Comparison of ENCODE assay signal across 8 cellular contexts in genomic region chr17:21511368-21512195, GRCh38.
DNase-seq lines count a peak whose midpoint lies in the region; ATAC-seq and TF ChIP-seq lines count a peak whose summit lies in the region.

No MANE protein-coding gene starts in this region.

- peak; percentile 88 for TF ChIP-seq CTCF in CD8-positive, alpha-beta T cell (IDR thresholded peaks at IDR 0.05)

- POLR2A ChIA-PET in CD8-positive, alpha-beta T cell (lab: Charles Lee), result no interaction called here
- POLR2A ChIA-PET in activated CD4-positive, alpha-beta T cell treated with anti-CD3 and anti-CD28 coated beads, Interleukin-2, amount 10 ng/mL, durations not matched to agents 7 days and 5 days (lab: Charles Lee), result no interaction called here

- no peaks in the 10 kb centered on the region for H3K36me3 ChIP-seq in CD8-positive, alpha-beta T cell (ENCODE audit: insufficient read depth, low read length)

- H3K4me3 ChIP-seq in CD8-positive, alpha-beta T cell (ENCODE audit: low read depth, low read length), result peak overlapping the region; percentile 52

- no peak overlapping the region for H3K27ac ChIP-seq in CD8-positive, alpha-beta T cell (ENCODE audit: low read depth, low read length)

- H3K9me3 Mint-ChIP-seq in CD8-positive, alpha-beta T cell, result no peaks in the 10 kb centered on the region
- H3K9me3 Mint-ChIP-seq in activated CD4-positive, alpha-beta T cell treated with anti-CD3 and anti-CD28 coated beads, Interleukin-2, amount 10 ng/mL, durations not matched to agents 7 days and 5 days, result no peaks in the 10 kb centered on the region

- intact Hi-C loops in CD8-positive, alpha-beta T cell (cut with DNase I, micrococcal nuclease), result loop anchor here (1.0 to 5.0 kb wide), 11 partner anchors 39 to 1284 kb away; partner anchors contain the start of genes TMEM11 (in 1 of the 2) and USP22 (in 1 of the 2)

- peak; percentile 72 for ATAC-seq in CD8-positive, alpha-beta T cell
- no peak for ATAC-seq in HG03342 (IDR thresholded peaks at IDR 0.05; ENCODE audit: unreplicated experiment)

- H3K27me3 Mint-ChIP-seq in CD8-positive, alpha-beta T cell (ENCODE audit: low read depth), result peaks cover 25% of the 10 kb centered on the region
- H3K27me3 Mint-ChIP-seq in activated CD4-positive, alpha-beta T cell treated with anti-CD3 and anti-CD28 coated beads, Interleukin-2, amount 10 ng/mL, durations not matched to agents 7 days and 5 days, result peaks cover 46% of the 10 kb centered on the region

- H3K4me3 Mint-ChIP-seq in CD8-positive, alpha-beta T cell, result peak overlapping the region; percentile 69
- peak overlapping the region; percentile 61 for H3K4me3 Mint-ChIP-seq in activated CD4-positive, alpha-beta T cell treated with anti-CD3 and anti-CD28 coated beads, Interleukin-2, amount 10 ng/mL, durations not matched to agents 7 days and 5 days

- DNase-seq in CD8-positive, alpha-beta T cell, result peak; percentile 26 to 80 (median 55)
- DNase-seq in HCEC 1CT (peak; percentile 76), NCI-H345 (lab: John Stamatoyannopoulos, UW) (peak; percentile 70), dedifferentiated amniotic fluid mesenchymal stem cell (ENCODE audit: extremely low spot score) (peak; percentile 74), kidney tubule cell (ENCODE audit: low spot score) (peak; percentile 83)
- DNase-seq in activated CD4-positive, alpha-beta T cell treated with anti-CD3 and anti-CD28 coated beads, Interleukin-2, amount 10 ng/mL, durations not matched to agents 7 days and 5 days, result peak; percentile 61
- peak; percentile 35 to 53 for DNase-seq in stimulated activated CD4-positive, alpha-beta T cell treated with anti-CD3 and anti-CD28 coated beads, Interleukin-15, amount 100 ng/mL, for 1 hour (ENCODE audit: low read depth in 1 of 2, low spot score in 1 of 2)

- H3K27ac Mint-ChIP-seq in CD8-positive, alpha-beta T cell, result no peak overlapping the region
- H3K27ac Mint-ChIP-seq in activated CD4-positive, alpha-beta T cell treated with anti-CD3 and anti-CD28 coated beads, Interleukin-2, amount 10 ng/mL, durations not matched to agents 7 days and 5 days, result no peak overlapping the region

- no peaks in the 10 kb centered on the region for H3K9me3 ChIP-seq in CD8-positive, alpha-beta T cell (ENCODE audit: low read length)

- CTCF ChIA-PET in CD8-positive, alpha-beta T cell (lab: Charles Lee), result interaction anchor here (0.6 to 6.8 kb wide), 33 partner anchors 8 to 567 kb away, joined by 3 to 68 read pairs (median 4); partner anchors contain the start of gene DHRS7B
- CTCF ChIA-PET in activated CD4-positive, alpha-beta T cell treated with anti-CD3 and anti-CD28 coated beads, Interleukin-2, amount 10 ng/mL, durations not matched to agents 7 days and 5 days (lab: Charles Lee), result interaction anchor here (1.0 to 4.1 kb wide), 7 partner anchors 12 to 393 kb away, joined by 3 to 27 read pairs (median 3); no protein-coding TSS in a partner anchor

- no peaks in the 10 kb centered on the region for H3K36me3 Mint-ChIP-seq in CD8-positive, alpha-beta T cell
- H3K36me3 Mint-ChIP-seq in activated CD4-positive, alpha-beta T cell treated with anti-CD3 and anti-CD28 coated beads, Interleukin-2, amount 10 ng/mL, durations not matched to agents 7 days and 5 days (ENCODE audit: low read depth), result no peaks in the 10 kb centered on the region

- H3K27me3 ChIP-seq in CD8-positive, alpha-beta T cell (ENCODE audit: insufficient read depth, low read length), result peaks cover 5% of the 10 kb centered on the region

- peaks cover 8% of the 10 kb centered on the region for H3K4me1 ChIP-seq in CD8-positive, alpha-beta T cell (ENCODE audit: insufficient read depth, low read length)

- H3K4me1 Mint-ChIP-seq in CD8-positive, alpha-beta T cell (ENCODE audit: low read depth), result peaks cover 10% of the 10 kb centered on the region
- peaks cover 21% of the 10 kb centered on the region for H3K4me1 Mint-ChIP-seq in activated CD4-positive, alpha-beta T cell treated with anti-CD3 and anti-CD28 coated beads, Interleukin-2, amount 10 ng/mL, durations not matched to agents 7 days and 5 days
